Comparison of ENCODE assay signal across 20 cellular contexts in the genomic region with DNA sequence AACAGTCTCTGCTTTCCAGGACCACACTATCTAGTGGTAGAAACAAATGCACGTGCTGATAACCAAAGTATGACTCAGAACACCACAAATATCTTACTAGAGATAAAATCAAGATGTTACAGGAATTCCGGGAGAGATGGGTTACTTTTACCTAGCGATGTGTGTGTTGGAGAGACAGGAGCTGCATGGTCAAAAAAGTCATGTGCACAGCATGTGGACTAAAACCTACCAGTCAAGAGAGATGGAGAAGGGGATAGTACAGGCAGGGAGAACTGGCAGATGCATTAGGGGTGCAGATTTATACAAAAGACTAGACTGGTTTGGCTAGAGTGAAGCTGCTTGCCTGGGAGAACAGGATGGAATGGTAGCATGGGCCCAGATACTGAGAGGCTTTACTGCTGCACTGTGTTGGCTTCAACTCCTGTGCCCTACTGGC.
A peak's percentile ranks its signal among the peaks of the same experiment; 100 is the strongest.
DNase-seq lines count a peak whose midpoint lies in the region; ATAC-seq and TF ChIP-seq lines count a peak whose summit lies in the region.
"Had no signal": no experiment of that assay in that cellular context is flagged by ENCODE, and none has a peak within 500 bp of the region (broad histone marks: within the 10 kb centered on the region; RNA-seq: fewer than 3 reads in every experiment).

No MANE protein-coding gene starts in this region.

- peaks cover 7% of the 10 kb centered on the region for H3K9me3 Mint-ChIP-seq in mesothelial cell of epicardium
- H3K9me3 Mint-ChIP-seq in stimulated activated naive CD8-positive, alpha-beta T cell treated with anti-CD3 and anti-CD28 coated beads, Interleukin-15, amount 100 ng/mL, for 72 hours, result peaks cover 9 to 20% of the 10 kb centered on the region in 2 donors
- H3K9me3 Mint-ChIP-seq: immature natural killer cell; stimulated activated effector memory CD8-positive, alpha-beta T cell treated with anti-CD3 and anti-CD28 coated beads, Interleukin-12 subunit alpha, Interleukin-12 subunit beta, amount 100 ng/mL, for 72 hours had no signal

- TF ChIP-seq CTCF in BE2C (IDR thresholded peaks at IDR 0.05; ENCODE audit: low read depth, low read length), result no peak
- TF ChIP-seq CTCF in foreskin keratinocyte (conservative IDR thresholded peaks at IDR 0.05), result no peak
- TF ChIP-seq CTCF in mesothelial cell of epicardium (IDR thresholded peaks at IDR 0.05; ENCODE audit: unreplicated experiment), result no peak

- no peaks in the 10 kb centered on the region for H3K27me3 Mint-ChIP-seq in T-helper 17 cell
- no peaks in the 10 kb centered on the region for H3K27me3 Mint-ChIP-seq in mesothelial cell of epicardium (ENCODE audit: low read depth)
- no peaks in the 10 kb centered on the region for H3K27me3 Mint-ChIP-seq in stimulated activated naive CD8-positive, alpha-beta T cell treated with anti-CD3 and anti-CD28 coated beads, Interleukin-15, amount 100 ng/mL, for 72 hours

- H3K4me1 ChIP-seq in BE2C (peaks cover 8% of the 10 kb centered on the region), foreskin keratinocyte (no peaks in the 10 kb centered on the region)
- H3K4me1 ChIP-seq: Peyer's patch, uterus had no signal

- DNase-seq in BE2C, result peak; percentile 9
- DNase-seq in HT1080 (ENCODE audit: low read depth), result peak; percentile 16
- no peak for DNase-seq in T-helper 17 cell
- peak; percentile 23 to 55 for DNase-seq in foreskin keratinocyte
- DNase-seq in NCI-H1105 treated with DMSO at 0.1 percent for 48 hours (lab: John Stamatoyannopoulos, UW), result no peak
- DNase-seq in activated CD4-positive, alpha-beta T cell treated with anti-CD3 and anti-CD28 coated beads, Interleukin-2, amount 50 U/mL, for 4 hours, result no peak
- no peak for DNase-seq in mesothelial cell of epicardium (ENCODE audit: low spot score in 2 of 2, unreplicated experiment in 2 of 2)
- DNase-seq in stimulated activated naive CD8-positive, alpha-beta T cell treated with anti-CD3 and anti-CD28 coated beads, Interleukin-15, amount 100 ng/mL, for 72 hours, result no peak
- DNase-seq: activated CD8-positive, alpha-beta T cell treated with anti-CD3 and anti-CD28 coated beads, Interleukin-2, amount 10 ng/mL, durations not matched to agents 7 days and 5 days; immature natural killer cell; NCI-H1092 treated with DMSO at 0.1 percent for 48 hours; NCI-H2029 treated with DMSO at 0.1 percent for 48 hours; Peyer's patch; stimulated activated CD4-positive, alpha-beta T cell treated with anti-CD3 and anti-CD28 coated beads, Interleukin-1b, Interleukin-23, amount 100 ng/mL, for 48 hours; uterus had no signal

- H3K4me1 Mint-ChIP-seq in T-helper 17 cell (peaks cover 3% of the 10 kb centered on the region), mesothelial cell of epicardium (peaks cover 8% of the 10 kb centered on the region)
- H3K4me1 Mint-ChIP-seq in stimulated activated naive CD8-positive, alpha-beta T cell treated with anti-CD3 and anti-CD28 coated beads, Interleukin-15, amount 100 ng/mL, for 72 hours, result no peaks in the 10 kb centered on the region
- H3K4me1 Mint-ChIP-seq: CD14-positive monocyte, immature natural killer cell had no signal

- H3K27ac ChIP-seq in foreskin keratinocyte, result no peak overlapping the region
- H3K27ac ChIP-seq: neutrophil, Peyer's patch, skin epidermis, uterus had no signal

- H3K36me3 Mint-ChIP-seq in T-helper 17 cell (ENCODE audit: low read depth) (peaks cover 16% of the 10 kb centered on the region), mesothelial cell of epicardium (peaks cover 23% of the 10 kb centered on the region)

- H3K27ac Mint-ChIP-seq in T-helper 17 cell, result no peak overlapping the region
- H3K27ac Mint-ChIP-seq in mesothelial cell of epicardium, result no peak overlapping the region
- no peak overlapping the region for H3K27ac Mint-ChIP-seq in stimulated activated naive CD8-positive, alpha-beta T cell treated with anti-CD3 and anti-CD28 coated beads, Interleukin-15, amount 100 ng/mL, for 72 hours
- H3K27ac Mint-ChIP-seq: activated CD8-positive, alpha-beta T cell treated with anti-CD3 and anti-CD28 coated beads, Interleukin-2, amount 10 ng/mL, durations not matched to agents 7 days and 5 days; CD14-positive monocyte; immature natural killer cell; stimulated activated effector memory CD8-positive, alpha-beta T cell treated with anti-CD3 and anti-CD28 coated beads, Interleukin-12 subunit alpha, Interleukin-12 subunit beta, amount 100 ng/mL, for 72 hours had no signal

- no peaks in the 10 kb centered on the region for H3K27me3 ChIP-seq in BE2C
- no peaks in the 10 kb centered on the region for H3K27me3 ChIP-seq in foreskin keratinocyte
- H3K27me3 ChIP-seq: neutrophil, Peyer's patch, uterus had no signal

- H3K9me3 ChIP-seq in BE2C, result no peaks in the 10 kb centered on the region
- no peaks in the 10 kb centered on the region for H3K9me3 ChIP-seq in T-helper 17 cell (ENCODE audit: control insufficient read depth, low read length, poor library complexity, severe bottlenecking)
- H3K9me3 ChIP-seq: HAP-1, neutrophil, Peyer's patch, uterus had no signal

- H3K4me3 Mint-ChIP-seq in T-helper 17 cell, result peak overlapping the region; percentile 1
- no peak overlapping the region for H3K4me3 Mint-ChIP-seq in mesothelial cell of epicardium
- H3K4me3 Mint-ChIP-seq in stimulated activated naive CD8-positive, alpha-beta T cell treated with anti-CD3 and anti-CD28 coated beads, Interleukin-15, amount 100 ng/mL, for 72 hours, result no peak overlapping the region
- H3K4me3 Mint-ChIP-seq: activated CD8-positive, alpha-beta T cell treated with anti-CD3 and anti-CD28 coated beads, Interleukin-2, amount 10 ng/mL, durations not matched to agents 7 days and 5 days; CD14-positive monocyte; immature natural killer cell; stimulated activated effector memory CD8-positive, alpha-beta T cell treated with anti-CD3 and anti-CD28 coated beads, Interleukin-12 subunit alpha, Interleukin-12 subunit beta, amount 100 ng/mL, for 72 hours had no signal

- 0 out of 2 replicates have a peak, but pooled peaks cover 2% of the 10 kb centered on the region for H3K36me3 ChIP-seq in BE2C
- H3K36me3 ChIP-seq: HAP-1 had no signal

- ATAC-seq in T-helper 17 cell (no peak), foreskin keratinocyte (peak; percentile 82)
- no peak for ATAC-seq in stimulated activated naive CD8-positive, alpha-beta T cell treated with anti-CD3 and anti-CD28 coated beads, Interleukin-15, amount 100 ng/mL, for 72 hours
- ATAC-seq: activated CD8-positive, alpha-beta T cell treated with anti-CD3 and anti-CD28 coated beads, Interleukin-2, amount 10 ng/mL, durations not matched to agents 7 days and 5 days had no signal

- no peak overlapping the region for H3K4me3 ChIP-seq in BE2C (ENCODE audit: low read depth, low read length)
- H3K4me3 ChIP-seq: HAP-1, Peyer's patch, skin epidermis, uterus had no signal

Comparison
In these comparisons a context has a peak if more than half of its experiments do, and no peak if none do; other contexts are left out.
1. DNase-seq: peak in BE2C (single experiment), HT1080 (single experiment) and foreskin keratinocyte (2 of 2); none in T-helper 17 cell (0 of 3), NCI-H1105 treated with DMSO at 0.1 percent for 48 hours (single experiment), activated CD4-positive, alpha-beta T cell treated with anti-CD3 and anti-CD28 coated beads, Interleukin-2, amount 50 U/mL, for 4 hours (0 of 2), mesothelial cell of epicardium (0 of 2) and stimulated activated naive CD8-positive, alpha-beta T cell treated with anti-CD3 and anti-CD28 coated beads, Interleukin-15, amount 100 ng/mL, for 72 hours (0 of 2).